8 cellular contexts compared by ENCODE assay signal in genomic region chr9:71783120-71783523, GRCh38. TPM values are rescaled to one million over a fixed set of nuclear protein-coding genes. Genes with fewer than 3 reads are reported as not detected.
DNase-seq lines count a peak whose midpoint lies in the region; ATAC-seq and TF ChIP-seq lines count a peak whose summit lies in the region.

No MANE protein-coding gene starts in this region.

- H3K9me3 Mint-ChIP-seq in activated CD8-positive, alpha-beta T cell treated with anti-CD3 and anti-CD28 coated beads, Interleukin-2, amount 10 ng/mL, durations not matched to agents 7 days and 5 days (ENCODE audit: insufficient read depth): peaks cover 3% of the 10 kb centered on the region
- H3K9me3 Mint-ChIP-seq in glutamatergic neuron (ENCODE audit: unreplicated experiment): no peaks in the 10 kb centered on the region

- no peaks in the 10 kb centered on the region for H3K27me3 Mint-ChIP-seq in activated CD8-positive, alpha-beta T cell treated with anti-CD3 and anti-CD28 coated beads, Interleukin-2, amount 10 ng/mL, durations not matched to agents 7 days and 5 days (ENCODE audit: low read depth)
- peaks cover 2% of the 10 kb centered on the region for H3K27me3 Mint-ChIP-seq in glutamatergic neuron (ENCODE audit: unreplicated experiment)

- DNase-seq in DMS153 treated with DMSO at 0.1 percent for 48 hours (lab: John Stamatoyannopoulos, UW; ENCODE audit: unreplicated experiment): peak; percentile 25
- DNase-seq in activated CD8-positive, alpha-beta T cell treated with anti-CD3 and anti-CD28 coated beads, Interleukin-2, amount 10 ng/mL, durations not matched to agents 7 days and 5 days: peak; percentile 90
- peak; percentile 21 for DNase-seq in glutamatergic neuron
- peak; percentile 74 to 84 for DNase-seq in stimulated activated CD8-positive, alpha-beta memory T cell treated with anti-CD3 and anti-CD28 coated beads, Interleukin-15, amount 100 ng/mL, for 48 hours (ENCODE audit: low read depth in 2 of 2)
- no peak for DNase-seq in iPS-NIHi11 (ENCODE audit: low spot score)
- DNase-seq in GM19240 (ENCODE audit: insufficient read length, low spot score): no peak

- H3K4me3 Mint-ChIP-seq in activated CD8-positive, alpha-beta T cell treated with anti-CD3 and anti-CD28 coated beads, Interleukin-2, amount 10 ng/mL, durations not matched to agents 7 days and 5 days: peak overlapping the region; percentile 67
- no peak overlapping the region for H3K4me3 Mint-ChIP-seq in glutamatergic neuron (ENCODE audit: unreplicated experiment)

- H3K4me1 Mint-ChIP-seq in activated CD8-positive, alpha-beta T cell treated with anti-CD3 and anti-CD28 coated beads, Interleukin-2, amount 10 ng/mL, durations not matched to agents 7 days and 5 days (ENCODE audit: low read depth): peaks cover 53% of the 10 kb centered on the region
- H3K4me1 Mint-ChIP-seq in glutamatergic neuron (ENCODE audit: low read depth, unreplicated experiment): no peaks in the 10 kb centered on the region

- CTCF ChIA-PET in activated CD8-positive, alpha-beta T cell treated with anti-CD3 and anti-CD28 coated beads, Interleukin-2, amount 10 ng/mL, durations not matched to agents 7 days and 5 days (lab: Charles Lee): interaction anchor here (0.6 to 8.1 kb wide), 19 partner anchors 8 to 256 kb away, joined by 3 to 100 read pairs (median 4); partner anchors contain the start of gene CEMIP2

- H3K36me3 Mint-ChIP-seq in activated CD8-positive, alpha-beta T cell treated with anti-CD3 and anti-CD28 coated beads, Interleukin-2, amount 10 ng/mL, durations not matched to agents 7 days and 5 days (ENCODE audit: low read depth): peaks cover 5% of the 10 kb centered on the region
- no peaks in the 10 kb centered on the region for H3K36me3 Mint-ChIP-seq in glutamatergic neuron (ENCODE audit: unreplicated experiment)

- POLR2A ChIA-PET in activated CD8-positive, alpha-beta T cell treated with anti-CD3 and anti-CD28 coated beads, Interleukin-2, amount 10 ng/mL, durations not matched to agents 7 days and 5 days (lab: Charles Lee): interaction anchor here (0.9 to 2.9 kb wide), 8 partner anchors 9 to 127 kb away, joined by 3 to 44 read pairs (median 6); partner anchors contain the start of gene CEMIP2

- H3K27ac Mint-ChIP-seq in activated CD8-positive, alpha-beta T cell treated with anti-CD3 and anti-CD28 coated beads, Interleukin-2, amount 10 ng/mL, durations not matched to agents 7 days and 5 days: peak overlapping the region; percentile 99
- H3K27ac Mint-ChIP-seq in glutamatergic neuron (ENCODE audit: unreplicated experiment): no peak overlapping the region

- peak; percentile 68 for ATAC-seq in GM21360 (IDR thresholded peaks at IDR 0.05; ENCODE audit: unreplicated experiment)
- peak; percentile 65 for ATAC-seq in HG03575 (IDR thresholded peaks at IDR 0.05; ENCODE audit: extremely low read depth, insufficient number of reproducible peaks, low FRiP score, unreplicated experiment)
- peak; percentile 96 for ATAC-seq in activated CD8-positive, alpha-beta T cell treated with anti-CD3 and anti-CD28 coated beads, Interleukin-2, amount 10 ng/mL, durations not matched to agents 7 days and 5 days

- TF ChIP-seq CTCF in glutamatergic neuron (IDR thresholded peaks at IDR 0.05; ENCODE audit: partially characterized antibody, unreplicated experiment): no peak

RNA-seq across cellular contexts. Expression of gene CEMIP2, which starts 14.8 kb away (rescaled TPM):
- total RNA-seq in activated CD8-positive, alpha-beta T cell treated with anti-CD3 and anti-CD28 coated beads, Interleukin-2, amount 10 ng/mL, durations not matched to agents 7 days and 5 days: 10 to 100 TPM; 46.5 TPM
- total RNA-seq in glutamatergic neuron (ENCODE audit: unreplicated experiment): 122 TPM

Comparison
In these comparisons a context has a peak if more than half of its experiments do, and no peak if none do; other contexts are left out.
1. DNase-seq: peak in DMS153 treated with DMSO at 0.1 percent for 48 hours (single experiment), activated CD8-positive, alpha-beta T cell treated with anti-CD3 and anti-CD28 coated beads, Interleukin-2, amount 10 ng/mL, durations not matched to agents 7 days and 5 days (single experiment), glutamatergic neuron (single experiment) and stimulated activated CD8-positive, alpha-beta memory T cell treated with anti-CD3 and anti-CD28 coated beads, Interleukin-15, amount 100 ng/mL, for 48 hours (2 of 2); none in iPS-NIHi11 (single experiment) and GM19240 (single experiment).
2. Peak in every context shown above with its lines, with median percentiles within 50 percentile points of each other: ATAC-seq.